8 cellular contexts compared by ENCODE assay signal in the genomic region with DNA sequence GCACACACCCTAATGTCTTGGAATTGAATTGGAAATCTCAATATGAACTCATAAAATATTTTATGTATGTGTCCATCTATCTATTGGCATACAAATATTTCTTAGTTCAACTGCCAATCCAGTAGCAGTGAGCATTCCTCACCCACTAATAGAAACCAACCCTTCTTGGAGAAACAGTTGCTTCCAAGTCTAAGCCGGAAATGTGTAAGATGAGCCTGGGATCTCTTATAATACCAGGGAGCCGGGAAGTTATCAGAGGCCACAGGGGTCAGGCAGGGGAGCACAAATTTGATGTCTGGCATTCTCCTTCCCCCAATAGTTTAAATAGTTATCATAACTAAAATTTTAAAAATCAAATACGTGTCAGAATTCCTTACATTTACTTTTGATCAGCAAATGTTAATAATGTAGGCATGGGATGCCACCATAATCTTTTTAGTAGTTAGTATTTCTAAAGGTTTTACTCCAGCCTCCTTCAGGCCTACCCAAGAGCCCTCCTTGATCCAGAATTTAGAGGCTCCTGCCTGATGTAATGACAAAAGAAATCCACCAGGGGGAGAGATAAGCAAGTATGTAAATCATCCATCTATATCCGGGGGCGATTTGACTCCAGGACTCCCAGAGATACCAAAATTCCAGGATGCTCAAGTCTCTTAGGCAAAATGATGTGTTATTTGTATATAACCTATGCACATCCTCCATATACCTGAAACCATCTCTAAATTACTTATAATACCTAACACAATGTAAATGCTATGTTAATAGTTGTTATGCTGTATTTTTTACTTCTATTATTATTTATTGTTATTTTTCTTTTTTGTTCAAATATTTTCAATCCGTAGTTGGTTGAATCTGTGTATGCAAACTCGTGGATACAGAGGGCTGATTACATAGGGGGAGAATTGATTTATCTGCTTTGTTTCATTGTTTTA.
DNase-seq lines count a peak whose midpoint lies in the region; ATAC-seq and TF ChIP-seq lines count a peak whose summit lies in the region.

No MANE protein-coding gene starts in this region.

- no peaks in the 10 kb centered on the region for H3K36me3 Mint-ChIP-seq in CD8-positive, alpha-beta T cell
- no peaks in the 10 kb centered on the region for H3K36me3 Mint-ChIP-seq in neural crest cell (ENCODE audit: low read depth)
- no peaks in the 10 kb centered on the region for H3K36me3 Mint-ChIP-seq in activated T-helper 2 cell treated with anti-CD3 and anti-CD28 coated beads, Interferon-gamma antibody, Interleukin-2, Interleukin-4, amounts not matched to agents 10 μg/mL and 5 μg/mL and 100 μg/mL, durations not matched to agents 14 hours and 24 hours and 36 hours (ENCODE audit: low read depth)

- no peak overlapping the region for H3K4me3 Mint-ChIP-seq in CD8-positive, alpha-beta T cell
- H3K4me3 Mint-ChIP-seq in neural crest cell: no peak overlapping the region
- no peak overlapping the region for H3K4me3 Mint-ChIP-seq in activated T-helper 2 cell treated with anti-CD3 and anti-CD28 coated beads, Interferon-gamma antibody, Interleukin-2, Interleukin-4, amounts not matched to agents 10 μg/mL and 5 μg/mL and 100 μg/mL, durations not matched to agents 14 hours and 24 hours and 36 hours (ENCODE audit: low read depth)

- TF ChIP-seq EP300 in esophagus muscularis mucosa (IDR thresholded peaks at IDR 0.05): no peak

- no peak overlapping the region for H3K27ac ChIP-seq in CD8-positive, alpha-beta T cell (ENCODE audit: low read depth, low read length)
- no peak overlapping the region for H3K27ac ChIP-seq in esophagus muscularis mucosa (replicated peaks in 1 of 4)

- no peak overlapping the region for H3K27ac Mint-ChIP-seq in CD8-positive, alpha-beta T cell
- no peak overlapping the region for H3K27ac Mint-ChIP-seq in neural crest cell (ENCODE audit: unreplicated experiment)
- H3K27ac Mint-ChIP-seq in activated T-helper 2 cell treated with anti-CD3 and anti-CD28 coated beads, Interferon-gamma antibody, Interleukin-2, Interleukin-4, amounts not matched to agents 10 μg/mL and 5 μg/mL and 100 μg/mL, durations not matched to agents 14 hours and 24 hours and 36 hours: no peak overlapping the region

- POLR2A ChIA-PET in CD8-positive, alpha-beta T cell (lab: Charles Lee): no interaction called here

- CTCF ChIA-PET in CD8-positive, alpha-beta T cell (lab: Charles Lee): interaction anchor here (0.9 to 1.0 kb wide), 2 partner anchors 55 to 781 kb away, joined by 3 read pairs; no protein-coding TSS in a partner anchor

- H3K4me3 ChIP-seq in CD8-positive, alpha-beta T cell (ENCODE audit: low read depth, low read length): no peak overlapping the region
- no peak overlapping the region for H3K4me3 ChIP-seq in esophagus muscularis mucosa

- no peaks in the 10 kb centered on the region for H3K4me1 Mint-ChIP-seq in CD8-positive, alpha-beta T cell (ENCODE audit: low read depth)
- H3K4me1 Mint-ChIP-seq in neural crest cell: no peaks in the 10 kb centered on the region
- H3K4me1 Mint-ChIP-seq in activated T-helper 2 cell treated with anti-CD3 and anti-CD28 coated beads, Interferon-gamma antibody, Interleukin-2, Interleukin-4, amounts not matched to agents 10 μg/mL and 5 μg/mL and 100 μg/mL, durations not matched to agents 14 hours and 24 hours and 36 hours (ENCODE audit: low read depth): peaks cover 2% of the 10 kb centered on the region

- H3K9me3 Mint-ChIP-seq in CD8-positive, alpha-beta T cell: no peaks in the 10 kb centered on the region
- no peaks in the 10 kb centered on the region for H3K9me3 Mint-ChIP-seq in neural crest cell
- H3K9me3 Mint-ChIP-seq in activated T-helper 2 cell treated with anti-CD3 and anti-CD28 coated beads, Interferon-gamma antibody, Interleukin-2, Interleukin-4, amounts not matched to agents 10 μg/mL and 5 μg/mL and 100 μg/mL, durations not matched to agents 14 hours and 24 hours and 36 hours: no peaks in the 10 kb centered on the region

- H3K36me3 ChIP-seq in CD8-positive, alpha-beta T cell (ENCODE audit: insufficient read depth, low read length): no peaks in the 10 kb centered on the region
- no peaks in the 10 kb centered on the region for H3K36me3 ChIP-seq in esophagus muscularis mucosa

- no peak for TF ChIP-seq POLR2A in esophagus muscularis mucosa (IDR thresholded peaks at IDR 0.05; ENCODE audit: low read depth)

- H3K27me3 ChIP-seq in CD8-positive, alpha-beta T cell (ENCODE audit: insufficient read depth, low read length): no peaks in the 10 kb centered on the region
- peaks cover 0 to 8% (median 0%) of the 10 kb centered on the region in 4 donors for H3K27me3 ChIP-seq in esophagus muscularis mucosa

- WGBS in esophagus muscularis mucosa: 48% methylated on average over 7 of the region's 7 CpGs

- peak; percentile 82 for TF ChIP-seq CTCF in CD8-positive, alpha-beta T cell (IDR thresholded peaks at IDR 0.05)
- peak; percentile 50 to 85 (median 63) for TF ChIP-seq CTCF in esophagus muscularis mucosa (IDR thresholded peaks at IDR 0.05)
- TF ChIP-seq CTCF in neural crest cell (conservative IDR thresholded peaks at IDR 0.05): peak; percentile 83

- no peaks in the 10 kb centered on the region for H3K27me3 Mint-ChIP-seq in CD8-positive, alpha-beta T cell (ENCODE audit: low read depth)
- peaks cover 2% of the 10 kb centered on the region for H3K27me3 Mint-ChIP-seq in neural crest cell (ENCODE audit: low read depth)
- H3K27me3 Mint-ChIP-seq in activated T-helper 2 cell treated with anti-CD3 and anti-CD28 coated beads, Interferon-gamma antibody, Interleukin-2, Interleukin-4, amounts not matched to agents 10 μg/mL and 5 μg/mL and 100 μg/mL, durations not matched to agents 14 hours and 24 hours and 36 hours (ENCODE audit: low read depth): peaks cover 6% of the 10 kb centered on the region

- intact Hi-C loops in CD8-positive, alpha-beta T cell (cut with DNase I, micrococcal nuclease): no loop called here
- intact Hi-C loops in esophagus muscularis mucosa (cut with DNase I): no loop called here
- intact Hi-C loops in activated T-helper 2 cell treated with anti-CD3 and anti-CD28 coated beads, Interferon-gamma antibody, Interleukin-2, Interleukin-4, amounts not matched to agents 10 μg/mL and 5 μg/mL and 100 μg/mL, durations not matched to agents 14 hours and 24 hours and 36 hours (cut with micrococcal nuclease): loop anchor here (1.0 kb wide), 1 partner anchor 156 kb away; no protein-coding TSS in a partner anchor

- ATAC-seq in CD8-positive, alpha-beta T cell: no peak

- no peaks in the 10 kb centered on the region for H3K4me1 ChIP-seq in CD8-positive, alpha-beta T cell (ENCODE audit: insufficient read depth, low read length)
- H3K4me1 ChIP-seq in esophagus muscularis mucosa: no peaks in the 10 kb centered on the region

- no peak for DNase-seq in CD8-positive, alpha-beta T cell
- peak; percentile 15 for DNase-seq in GM19238 (ENCODE audit: insufficient read length, low spot score)
- peak; percentile 51 for DNase-seq in NCI-H1105 treated with DMSO at 0.1 percent for 48 hours (lab: John Stamatoyannopoulos, UW)
- peak; percentile 68 for DNase-seq in SK-N-DZ (ENCODE audit: low spot score)
- peak; percentile 53 for DNase-seq in esophagus muscularis mucosa (ENCODE audit: extremely low spot score)
- DNase-seq in neural crest cell (ENCODE audit: low read depth, low spot score): peak; percentile 14
- no peak for DNase-seq in activated T-helper 2 cell treated with anti-CD3 and anti-CD28 coated beads, Interferon-gamma antibody, Interleukin-2, Interleukin-4, amounts not matched to agents 10 μg/mL and 5 μg/mL and 100 μg/mL, durations not matched to agents 14 hours and 24 hours and 36 hours (ENCODE audit: low spot score)
- DNase-seq in T1000 (lab: John Stamatoyannopoulos, UW): no peak

- no peaks in the 10 kb centered on the region for H3K9me3 ChIP-seq in CD8-positive, alpha-beta T cell (ENCODE audit: low read length)
- no peaks in the 10 kb centered on the region for H3K9me3 ChIP-seq in esophagus muscularis mucosa

Comparison
In these comparisons a context has a peak if more than half of its experiments do, and no peak if none do; other contexts are left out.
1. DNase-seq: peak in GM19238 (single experiment), NCI-H1105 treated with DMSO at 0.1 percent for 48 hours (single experiment), SK-N-DZ (single experiment), esophagus muscularis mucosa (single experiment) and neural crest cell (single experiment); none in CD8-positive, alpha-beta T cell (0 of 7), activated T-helper 2 cell treated with anti-CD3 and anti-CD28 coated beads, Interferon-gamma antibody, Interleukin-2, Interleukin-4, amounts not matched to agents 10 μg/mL and 5 μg/mL and 100 μg/mL, durations not matched to agents 14 hours and 24 hours and 36 hours (single experiment) and T1000 (single experiment).
2. Peak in every context shown above with its lines, with median percentiles within 50 percentile points of each other: CTCF ChIP-seq.